ENCODE assay signal across 9 cellular contexts in genomic region chr7:44574286-44574872, GRCh38. TPM values are rescaled to one million over a fixed set of nuclear protein-coding genes. Genes with fewer than 3 reads are reported as not detected.
DNase-seq lines count a peak whose midpoint lies in the region; ATAC-seq and TF ChIP-seq lines count a peak whose summit lies in the region.
"Had no signal": no experiment of that assay in that cellular context is flagged by ENCODE, and none has a peak within 500 bp of the region (broad histone marks: within the 10 kb centered on the region; RNA-seq: fewer than 3 reads in every experiment).

No MANE protein-coding gene starts in this region.

- H3K4me3 ChIP-seq in GM12864 (ENCODE audit: low read depth, low read length) (peak overlapping the region; percentile 91), MM.1S (ENCODE audit: low read length) (peak overlapping the region; percentile 95), neutrophil (ENCODE audit: low read depth in 1 of 2, low read length in 1 of 2) (peak overlapping the region; percentile 67 to 97)
- H3K4me3 ChIP-seq in effector memory CD4-positive, alpha-beta T cell (ENCODE audit: insufficient read depth, low read depth, low read length, poor library complexity, severe bottlenecking), result peak overlapping the region; percentile 75

- DNase-seq in GM12864 (ENCODE audit: low read depth) (no peak), MM.1S (peak; percentile 21), dermis blood vessel endothelial cell (no peak), GM19238 (ENCODE audit: insufficient read length, low spot score) (no peak), LoVo (ENCODE audit: low spot score) (no peak)
- no peak for DNase-seq in effector memory CD4-positive, alpha-beta T cell

- peaks cover 11% of the 10 kb centered on the region for H3K36me3 ChIP-seq in MM.1S (replicated peaks; ENCODE audit: insufficient read depth, low read length)
- peaks cover 48% of the 10 kb centered on the region for H3K36me3 ChIP-seq in effector memory CD4-positive, alpha-beta T cell (ENCODE audit: control insufficient read depth, insufficient read depth, low read length)
- peaks cover 60% of the 10 kb centered on the region for H3K36me3 ChIP-seq in neutrophil

- H4K20me1 ChIP-seq in MM.1S (ENCODE audit: insufficient read depth, low read length), result no peaks in the 10 kb centered on the region

- peaks cover 9% of the 10 kb centered on the region; the same call in 1 of the 2 replicates for H3F3A ChIP-seq in MM.1S (ENCODE audit: insufficient read depth, low read length)

- H3K9me3 ChIP-seq in MM.1S (replicated peaks; ENCODE audit: insufficient read depth, low read length) (no peaks in the 10 kb centered on the region), neutrophil (no peaks in the 10 kb centered on the region)
- H3K9me3 ChIP-seq in effector memory CD4-positive, alpha-beta T cell (ENCODE audit: control insufficient read depth, low read length), result no peaks in the 10 kb centered on the region

- H3K79me2 ChIP-seq in MM.1S (ENCODE audit: low read length), result peaks cover 69% of the 10 kb centered on the region

- no peak for TF ChIP-seq CTCF in GM12864 (IDR thresholded peaks at IDR 0.05; ENCODE audit: low read depth, low read length, missing control alignments)
- no peak for TF ChIP-seq CTCF in MM.1S (IDR thresholded peaks at IDR 0.05; ENCODE audit: low read length)
- TF ChIP-seq CTCF in neutrophil (IDR thresholded peaks at IDR 0.05), result no peak

- H3K4me1 ChIP-seq in MM.1S (ENCODE audit: low read length) (peaks cover 8% of the 10 kb centered on the region), neutrophil (ENCODE audit: control insufficient read depth in 1 of 2, insufficient read depth in 1 of 2, low read depth in 1 of 2, low read length in 1 of 2) (peaks cover 21 to 22% of the 10 kb centered on the region in 2 experiments)
- peaks cover 20% of the 10 kb centered on the region for H3K4me1 ChIP-seq in effector memory CD4-positive, alpha-beta T cell (ENCODE audit: control insufficient read depth, insufficient read depth, low read length, poor library complexity, severe bottlenecking)

- ATAC-seq in HG03439 (IDR thresholded peaks at IDR 0.05; ENCODE audit: unreplicated experiment), result no peak

- peak overlapping the region; percentile 76 for H3K4me2 ChIP-seq in MM.1S (ENCODE audit: low read depth, low read length)

- no peaks in the 10 kb centered on the region for H3K9me2 ChIP-seq in MM.1S (replicated peaks; ENCODE audit: insufficient read depth, low read length)

- no peaks in the 10 kb centered on the region for H3K27me3 ChIP-seq in MM.1S (replicated peaks; ENCODE audit: insufficient read depth, low read length)
- H3K27me3 ChIP-seq in effector memory CD4-positive, alpha-beta T cell (replicated peaks; ENCODE audit: control insufficient read depth, insufficient read depth, low read length, poor library complexity, severe bottlenecking), result no peaks in the 10 kb centered on the region
- H3K27me3 ChIP-seq in neutrophil, result no peaks in the 10 kb centered on the region

- peak overlapping the region; percentile 80 for H2AFZ ChIP-seq in MM.1S (ENCODE audit: low read length)

- H3K27ac ChIP-seq in MM.1S (ENCODE audit: low read length), result peak overlapping the region; percentile 39; the same call in 1 of the 2 replicates
- peak overlapping the region; percentile 89 for H3K27ac ChIP-seq in effector memory CD4-positive, alpha-beta T cell (ENCODE audit: insufficient read depth, low read length, poor library complexity, severe bottlenecking)
- H3K27ac ChIP-seq in neutrophil, result peak overlapping the region; percentile 91

- peak overlapping the region; percentile 93 for H3K9ac ChIP-seq in MM.1S (ENCODE audit: low read length)

RNA-seq across cellular contexts. Expression of gene DDX56, which starts 0.7 kb away (rescaled TPM):
- 55.5 and 69.5 TPM in 2 replicates for total RNA-seq in dermis blood vessel endothelial cell

RNA-seq across cellular contexts. Expression of gene TMED4, which starts 7.7 kb away (rescaled TPM):
- total RNA-seq in dermis blood vessel endothelial cell, result 78.8 and 191 TPM in 2 replicates

RNA-seq across cellular contexts. Expression of gene OGDH, which starts 32.0 kb away (rescaled TPM):
- total RNA-seq in dermis blood vessel endothelial cell, result 57.0 and 102 TPM in 2 replicates

RNA-seq across cellular contexts. Expression of gene NPC1L1, which starts 33.2 kb away (rescaled TPM):
- not detected in 2 replicates for total RNA-seq in dermis blood vessel endothelial cell
- total RNA-seq: SK-MEL-5 had no signal

Comparison
In these comparisons a context has a peak if more than half of its experiments do, and no peak if none do; other contexts are left out.
1. H3K27ac ChIP-seq: peak in every context shown above with its lines; median percentile 91 in neutrophil; 89 in effector memory CD4-positive, alpha-beta T cell; 39 in MM.1S.